13 cellular contexts compared by ENCODE assay signal in genomic region chr15:69609176-69609575, GRCh38.
DNase-seq lines count a peak whose midpoint lies in the region; ATAC-seq lines count a peak whose summit lies in the region.
"Had no signal": no experiment of that assay in that cellular context is flagged by ENCODE, and none has a peak within 500 bp of the region (broad histone marks: within the 10 kb centered on the region; RNA-seq: fewer than 3 reads in every experiment).

No MANE protein-coding gene starts in this region.

- no peak for ATAC-seq in GM18909 (IDR thresholded peaks at IDR 0.05; ENCODE audit: poor library complexity, unreplicated experiment)

- DNase-seq in CD1c-positive myeloid dendritic cell (ENCODE audit: extremely low spot score) (peak; percentile 42), HT1080 (ENCODE audit: low read depth) (peak; percentile 70), amniotic epithelial cell (ENCODE audit: low read depth) (peak; percentile 88), medulla oblongata (ENCODE audit: extremely low spot score) (peak; percentile 9), NCI-H526 treated with DMSO at 0.1 percent for 48 hours (lab: John Stamatoyannopoulos, UW) (no peak)
- DNase-seq in effector CD4-positive, alpha-beta T cell = no peak
- DNase-seq in activated effector memory CD4-positive, alpha-beta T cell treated with anti-CD3 and anti-CD28 coated beads, Interleukin-2, amount 50 U/mL, for 16 hours = no peak
- DNase-seq: activated CD4-positive, alpha-beta T cell treated with anti-CD3 and anti-CD28 coated beads, Interleukin-2, amount 50 U/mL, for 4 hours; COR-L47; NCI-H1417 treated with DMSO at 0.1 percent for 48 hours; NCI-H748 treated with DMSO at 0.1 percent for 48 hours; T-helper 1 cell had no signal

Comparison
In these comparisons a context has a peak if more than half of its experiments do, and no peak if none do; other contexts are left out.
1. DNase-seq: peak in CD1c-positive myeloid dendritic cell (single experiment), HT1080 (single experiment), amniotic epithelial cell (single experiment) and medulla oblongata (single experiment); none in NCI-H526 treated with DMSO at 0.1 percent for 48 hours (single experiment), effector CD4-positive, alpha-beta T cell (single experiment) and activated effector memory CD4-positive, alpha-beta T cell treated with anti-CD3 and anti-CD28 coated beads, Interleukin-2, amount 50 U/mL, for 16 hours (single experiment).